Comparison of ENCODE assay signal across 19 cellular contexts in the genomic region with DNA sequence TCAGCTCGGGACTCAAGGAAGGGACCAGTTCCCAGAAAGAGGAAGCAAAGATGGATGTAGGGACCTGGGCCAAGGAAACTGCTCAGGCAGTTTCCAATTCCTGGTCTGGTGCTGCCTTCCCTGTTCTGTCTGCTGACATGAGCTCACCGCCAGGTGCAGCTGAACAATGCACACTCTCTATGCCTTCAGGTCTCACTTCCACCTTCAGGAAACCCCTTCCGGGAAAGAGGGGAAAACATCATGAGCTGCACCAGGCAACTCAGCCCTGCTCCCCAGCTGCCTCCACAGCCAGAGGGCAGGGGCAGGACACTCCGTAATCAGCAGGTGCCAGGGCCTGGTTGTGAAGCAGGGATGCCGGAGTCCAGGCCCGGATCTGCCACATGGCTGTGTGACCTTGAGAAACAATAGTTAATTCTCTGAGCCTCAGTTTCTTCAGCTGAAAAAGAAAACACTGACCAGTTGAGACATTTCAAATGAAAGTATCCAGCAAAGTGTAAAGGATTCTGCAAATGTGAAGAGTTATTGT. TPM values are rescaled to one million over a fixed set of nuclear protein-coding genes. Genes with fewer than 3 reads are reported as not detected.
DNase-seq lines count a peak whose midpoint lies in the region; ATAC-seq, FAIRE-seq and TF ChIP-seq lines count a peak whose summit lies in the region.
"Had no signal": no experiment of that assay in that cellular context is flagged by ENCODE, and none has a peak within 500 bp of the region (broad histone marks: within the 10 kb centered on the region; RNA-seq: fewer than 3 reads in every experiment).

No MANE protein-coding gene starts in this region.

- FAIRE-seq in H1 (lab: Jason Lieb, UNC) = no peak

- DNase-seq in SK-N-SH (peak; percentile 54), NCI-H69 (lab: John Stamatoyannopoulos, UW) (peak; percentile 56), H1 (ENCODE audit: low read depth in 1 of 2, low spot score in 2 of 2) (peak in 1 of 2 experiments; percentile 30), stomach (peak; percentile 11)
- no peak for DNase-seq in activated CD4-positive, alpha-beta memory T cell treated with anti-CD3 and anti-CD28 coated beads, Interleukin-2, amount 10 ng/mL, durations not matched to agents 7 days and 5 days
- no peak for DNase-seq in CD8-positive, alpha-beta memory T cell
- DNase-seq: Calu3, GF-D8, KBM-7, NCI-H1694 treated with DMSO at 0.1 percent for 48 hours, NCI-H2171, NCI-H510A had no signal

- no peak overlapping the region for H3K14ac ChIP-seq in H1 (ENCODE audit: insufficient read length)

- no peaks in the 10 kb centered on the region for H3K27me3 Mint-ChIP-seq in activated CD4-positive, alpha-beta memory T cell treated with anti-CD3 and anti-CD28 coated beads, Interleukin-2, amount 10 ng/mL, durations not matched to agents 7 days and 5 days
- H3K27me3 Mint-ChIP-seq in CD8-positive, alpha-beta memory T cell = peaks cover 0 to under 1% of the 10 kb centered on the region in 2 donors

- H3K27ac Mint-ChIP-seq in activated CD4-positive, alpha-beta memory T cell treated with anti-CD3 and anti-CD28 coated beads, Interleukin-2, amount 10 ng/mL, durations not matched to agents 7 days and 5 days = no peak overlapping the region
- H3K27ac Mint-ChIP-seq in CD8-positive, alpha-beta memory T cell = peak overlapping the region in 1 of 8 donors; percentile 52
- H3K27ac Mint-ChIP-seq: GM23338 had no signal

- no peak overlapping the region for H3K23ac ChIP-seq in H1 (ENCODE audit: insufficient read length)

- no peak overlapping the region for H3K56ac ChIP-seq in H1 (replicated peaks; ENCODE audit: insufficient read length, low read depth, low read length)

- H3K36me3 ChIP-seq in SK-N-SH (replicated peaks in 1 of 2; ENCODE audit: control insufficient read depth in 1 of 2, insufficient read depth in 2 of 2, low read length in 1 of 2) (no peaks in the 10 kb centered on the region), H1 (ENCODE audit: control insufficient read depth in 2 of 4, insufficient read depth in 4 of 4, low read length in 3 of 4) (no peaks in the 10 kb centered on the region), stomach (peaks cover 0 to 10% (median 3%) of the 10 kb centered on the region in 4 donors)
- H3K36me3 ChIP-seq in CD8-positive, alpha-beta memory T cell (ENCODE audit: insufficient read depth, low read length) = no peaks in the 10 kb centered on the region

- no peak overlapping the region for H3K4me3 Mint-ChIP-seq in activated CD4-positive, alpha-beta memory T cell treated with anti-CD3 and anti-CD28 coated beads, Interleukin-2, amount 10 ng/mL, durations not matched to agents 7 days and 5 days
- H3K4me3 Mint-ChIP-seq in CD8-positive, alpha-beta memory T cell = no peak overlapping the region
- H3K4me3 Mint-ChIP-seq: GM23338 had no signal

- no peak overlapping the region for H4K8ac ChIP-seq in H1 (ENCODE audit: extremely low read depth, insufficient read depth, low read length)

- peak overlapping the region; percentile 24; the same call in 1 of the 2 replicates for H2BK5ac ChIP-seq in H1 (ENCODE audit: low read depth, low read length)

- H2BK120ac ChIP-seq in H1 (replicated peaks; ENCODE audit: low read depth, low read length) = no peak overlapping the region

- no peak overlapping the region for H3K4me3 ChIP-seq in SK-N-SH (ENCODE audit: low read depth in 2 of 2, low read length in 1 of 2)
- H3K4me3 ChIP-seq in H1 (ENCODE audit: extremely low read depth in 1 of 4, insufficient read depth in 2 of 4, low read depth in 3 of 4, low read length in 4 of 4) = no peak overlapping the region
- no peak overlapping the region for H3K4me3 ChIP-seq in stomach
- H3K4me3 ChIP-seq in CD8-positive, alpha-beta memory T cell (ENCODE audit: low read length) = no peak overlapping the region
- H3K4me3 ChIP-seq: GM23338 had no signal

- no peaks in the 10 kb centered on the region; the same call in 1 of the 2 replicates for H3K23me2 ChIP-seq in H1 (ENCODE audit: low read depth, low read length)

- intact Hi-C loops in stomach (cut with DNase I; ENCODE audit: low total_unique reads) = no loop called here

- peaks cover 0 to 26% of the 10 kb centered on the region in 2 experiments; a peak in 1 of 4 replicates for H3K4me1 ChIP-seq in SK-N-SH (ENCODE audit: control insufficient read depth in 1 of 2, insufficient read depth in 2 of 2, low read depth in 1 of 2, low read length in 1 of 2)
- H3K4me1 ChIP-seq in H1 (replicated peaks in 1 of 4; ENCODE audit: control insufficient read depth in 3 of 4, insufficient read depth in 4 of 4, low read length in 3 of 4) = no peaks in the 10 kb centered on the region; a peak in 1 of 7 replicates
- H3K4me1 ChIP-seq in stomach = peaks cover 0 to 6% (median 0%) of the 10 kb centered on the region in 4 donors
- H3K4me1 ChIP-seq in CD8-positive, alpha-beta memory T cell (ENCODE audit: insufficient read depth, low read length) = no peaks in the 10 kb centered on the region

- H3K4me2 ChIP-seq in SK-N-SH (no peak overlapping the region), H1 (ENCODE audit: insufficient read depth in 1 of 2, low read depth in 2 of 2, low read length in 2 of 2) (no peak overlapping the region)
- H3K4me2 ChIP-seq: GM23338 had no signal

- ATAC-seq in SK-N-SH treated with all-trans-retinoic acid at 6 μM for 48 hours = no peak
- no peak for ATAC-seq in HG03354 (IDR thresholded peaks at IDR 0.05; ENCODE audit: poor library complexity, severe bottlenecking, unreplicated experiment)
- ATAC-seq: GM23338 had no signal

- POLR2A ChIA-PET in SK-N-SH (lab: Yijun Ruan, JAX) (interaction anchor here (1.2 kb wide), 1 partner anchor 13 kb away, joined by 4 read pairs; no protein-coding TSS in a partner anchor), H1 (lab: Charles Lee; ENCODE audit: partially characterized antibody) (interaction anchor here (0.7 kb wide), 1 partner anchor 19 kb away, joined by 3 read pairs; no protein-coding TSS in a partner anchor)
- POLR2A ChIA-PET in activated CD4-positive, alpha-beta memory T cell treated with anti-CD3 and anti-CD28 coated beads, Interleukin-2, amount 10 ng/mL, durations not matched to agents 7 days and 5 days (lab: Charles Lee) = no interaction called here
- POLR2A ChIA-PET in CD8-positive, alpha-beta memory T cell (lab: Charles Lee) = no interaction called here

- H3K27ac ChIP-seq in SK-N-SH (ENCODE audit: low read depth in 2 of 2, low read length in 1 of 2) (0 out of 4 replicates have a peak overlapping the region, but pooled peaks of 1 of the 2 experiments have one; percentile 35), H1 (ENCODE audit: low read depth, low read length) (no peak overlapping the region), stomach (no peak overlapping the region)
- no peak overlapping the region for H3K27ac ChIP-seq in CD8-positive, alpha-beta memory T cell (ENCODE audit: low read depth, low read length)

- H2AFZ ChIP-seq in SK-N-SH (ENCODE audit: low read depth) = no peak overlapping the region
- H2AFZ ChIP-seq in H1 (ENCODE audit: low read length) = no peak overlapping the region
- H2AFZ ChIP-seq: GM23338 had no signal

- no peaks in the 10 kb centered on the region for H3K4me1 Mint-ChIP-seq in activated CD4-positive, alpha-beta memory T cell treated with anti-CD3 and anti-CD28 coated beads, Interleukin-2, amount 10 ng/mL, durations not matched to agents 7 days and 5 days
- H3K4me1 Mint-ChIP-seq in CD8-positive, alpha-beta memory T cell = peaks cover 0 to 2% (median 0%) of the 10 kb centered on the region in 3 donors

- no peak overlapping the region for H2BK15ac ChIP-seq in H1 (ENCODE audit: low read length)

- no peaks in the 10 kb centered on the region for H3K36me3 Mint-ChIP-seq in activated CD4-positive, alpha-beta memory T cell treated with anti-CD3 and anti-CD28 coated beads, Interleukin-2, amount 10 ng/mL, durations not matched to agents 7 days and 5 days (ENCODE audit: low read depth)
- H3K36me3 Mint-ChIP-seq in CD8-positive, alpha-beta memory T cell = peaks cover 1 to 8% (median 7%) of the 10 kb centered on the region in 3 donors

- H3K79me2 ChIP-seq in SK-N-SH (ENCODE audit: insufficient read depth) (no peaks in the 10 kb centered on the region), H1 (ENCODE audit: control insufficient read depth in 1 of 2, insufficient read depth in 2 of 2, low read length in 2 of 2) (no peaks in the 10 kb centered on the region)

- TF ChIP-seq EP300 in SK-N-SH (IDR thresholded peaks at IDR 0.05; ENCODE audit: borderline replicate concordance in 1 of 2, low read depth in 1 of 2, low read length in 1 of 2) (peak in 1 of 2 experiments; percentile 11; a peak in 1 of 4 replicates), H1 (IDR thresholded peaks at IDR 0.05; ENCODE audit: borderline replicate concordance in 1 of 2, low read depth in 2 of 2, low read length in 2 of 2) (no peak), stomach (IDR thresholded peaks at IDR 0.05) (no peak)

- no peak overlapping the region for H2BK12ac ChIP-seq in H1 (ENCODE audit: low read depth, low read length)

- H3K9me3 ChIP-seq in SK-N-SH = no peaks in the 10 kb centered on the region
- H3K9me3 ChIP-seq in H1 (ENCODE audit: insufficient read depth in 2 of 2, low read depth in 1 of 2, low read length in 1 of 2) = no peaks in the 10 kb centered on the region
- no peaks in the 10 kb centered on the region for H3K9me3 ChIP-seq in stomach
- no peaks in the 10 kb centered on the region for H3K9me3 ChIP-seq in CD8-positive, alpha-beta memory T cell (ENCODE audit: low read length)

- H2AK5ac ChIP-seq in H1 (ENCODE audit: low read depth, low read length) = no peak overlapping the region

- no peak overlapping the region for H3K18ac ChIP-seq in H1 (ENCODE audit: extremely low read depth, low read length)

- H3K9ac ChIP-seq in SK-N-SH = no peak overlapping the region
- no peak overlapping the region for H3K9ac ChIP-seq in H1 (replicated peaks in 1 of 4; ENCODE audit: extremely low read depth in 1 of 4, low read depth in 3 of 4, low read length in 3 of 4)

- no peak overlapping the region for H2BK20ac ChIP-seq in H1 (ENCODE audit: low read length)

- H3K9me3 Mint-ChIP-seq in activated CD4-positive, alpha-beta memory T cell treated with anti-CD3 and anti-CD28 coated beads, Interleukin-2, amount 10 ng/mL, durations not matched to agents 7 days and 5 days = no peaks in the 10 kb centered on the region
- no peaks in the 10 kb centered on the region for H3K9me3 Mint-ChIP-seq in CD8-positive, alpha-beta memory T cell
- H3K9me3 Mint-ChIP-seq: GM23338 had no signal

- no peaks in the 10 kb centered on the region for H3K9me2 ChIP-seq in SK-N-SH

- TF ChIP-seq CTCF in SK-N-SH (IDR thresholded peaks at IDR 0.05) (no peak), H1 (IDR thresholded peaks at IDR 0.05; ENCODE audit: control extremely low read depth in 1 of 3, insufficient read depth in 1 of 3, low read depth in 1 of 3, low read length in 3 of 3) (no peak), stomach (IDR thresholded peaks at IDR 0.05) (no peak)

- no peak overlapping the region for H4K5ac ChIP-seq in H1 (ENCODE audit: insufficient read length, low read depth, low read length)

- H3F3A ChIP-seq in SK-N-SH (replicated peaks; ENCODE audit: insufficient read depth) = no peaks in the 10 kb centered on the region

- no peak for TF ChIP-seq POLR2A in H1 (IDR thresholded peaks at IDR 0.05; ENCODE audit: control extremely low read depth in 1 of 2, low read depth in 2 of 2, low read length in 2 of 2)
- no peak for TF ChIP-seq POLR2A in stomach (IDR thresholded peaks at IDR 0.05)

- H3K79me1 ChIP-seq in H1 (ENCODE audit: low read depth, low read length) = no peaks in the 10 kb centered on the region

- H3K4ac ChIP-seq in H1 (replicated peaks; ENCODE audit: insufficient read length, low read depth, low read length) = no peak overlapping the region

- 66% methylated on average over 5 of the region's 6 CpGs for WGBS in SK-N-SH (ENCODE audit: low lambda C conversion rate)
- 93% methylated on average over 6 of the region's 6 CpGs; no CpG with 5 or more reads in 1 of the 2 experiments for WGBS in H1 (ENCODE audit: extremely low coverage in 1 of 2, insufficient coverage in 1 of 2, insufficient read length in 1 of 2, insufficient replicate concordance in 2 of 2, low coverage in 1 of 2, low lambda C conversion rate in 2 of 2, missing lambda C conversion rate in 1 of 2), 2 experiments
- 73 to 82% (median 75%) methylated on average over 6 of the region's 6 CpGs for WGBS in stomach, 5 donors

- H4K91ac ChIP-seq in H1 (replicated peaks; ENCODE audit: insufficient read length, low read length) = no peak overlapping the region

- H3K27me3 ChIP-seq in SK-N-SH (ENCODE audit: insufficient read depth) (no peaks in the 10 kb centered on the region), H1 (replicated peaks in 1 of 4; ENCODE audit: control insufficient read depth in 3 of 4, extremely low read depth in 1 of 4, insufficient read depth in 3 of 4, low read length in 3 of 4) (no peaks in the 10 kb centered on the region), stomach (no peaks in the 10 kb centered on the region)
- H3K27me3 ChIP-seq in CD8-positive, alpha-beta memory T cell (ENCODE audit: insufficient read depth, low read length, poor library complexity, severe bottlenecking) = no peaks in the 10 kb centered on the region

- no peaks in the 10 kb centered on the region for H4K20me1 ChIP-seq in SK-N-SH (ENCODE audit: insufficient read depth)
- H4K20me1 ChIP-seq in H1 (replicated peaks in 1 of 2; ENCODE audit: control insufficient read depth in 1 of 2, insufficient read depth in 2 of 2, low read length in 2 of 2) = no peaks in the 10 kb centered on the region

- CTCF ChIA-PET in SK-N-SH (lab: Yijun Ruan, JAX) (interaction anchor here (1.9 to 2.0 kb wide), 2 partner anchors 21 to 45 kb away, joined by 8 to 18 read pairs; no protein-coding TSS in a partner anchor), H1 (lab: Charles Lee; ENCODE audit: partially characterized antibody) (interaction anchor here (0.7 to 2.3 kb wide), 5 partner anchors 12 to 49 kb away, joined by 3 to 11 read pairs (median 5); no protein-coding TSS in a partner anchor)
- CTCF ChIA-PET in activated CD4-positive, alpha-beta memory T cell treated with anti-CD3 and anti-CD28 coated beads, Interleukin-2, amount 10 ng/mL, durations not matched to agents 7 days and 5 days (lab: Charles Lee) = interaction anchor here (2.2 kb wide), 1 partner anchor 21 kb away, joined by 4 read pairs; no protein-coding TSS in a partner anchor
- CTCF ChIA-PET in CD8-positive, alpha-beta memory T cell (lab: Charles Lee) = interaction anchor here (1.7 kb wide), 1 partner anchor 21 kb away, joined by 6 read pairs; no protein-coding TSS in a partner anchor

- TF ChIP-seq RAD21 in SK-N-SH (IDR thresholded peaks at IDR 0.05; ENCODE audit: low read length) (no peak), H1 (IDR thresholded peaks at IDR 0.05 in 1 of 2, conservative IDR thresholded peaks at IDR 0.05 in 1 of 2; ENCODE audit: low read depth in 2 of 2, low read length in 2 of 2) (no peak)

RNA-seq across cellular contexts. Expression of a gene that starts 27.8 kb away (rescaled TPM):
- polyA plus RNA-seq in SK-N-SH (2012; rRNA removed) (42.3 and 46.7 TPM in 2 replicates), H1 (2011; rRNA removed) (43.8 and 49.2 TPM in 2 replicates), stomach (10 to 100 TPM; 22.9 to 28.9 (median 26.4) TPM)
- polyA plus RNA-seq in SK-N-SH (2012; cell fraction: cytosol; rRNA removed) = 42.8 and 46.1 TPM in 2 replicates
- polyA plus RNA-seq in SK-N-SH (2012; cell fraction: nucleus; rRNA removed) = 22.9 and 24.6 TPM in 2 replicates
- total RNA-seq in H1 (2021; fragmentation: NEBNext Ultra II Directional; extraction: Animal tissue kit (Norgen Biotek cat#: 25700)) = 40.9 and 42.6 TPM in 2 replicates
- 48.0 TPM for polyA plus RNA-seq in H1 (2011; cell fraction: cytosol; rRNA removed)
- 27.5 TPM for polyA plus RNA-seq in H1 (2011; cell fraction: nucleus; rRNA removed)
- polyA plus RNA-seq in H1 (2012, experiment 1 of 2) = 27.9 to 49.4 TPM (median 46.8 TPM) in 4 replicates
- 37.8 TPM for polyA plus RNA-seq in H1 (2012, experiment 2 of 2)
- polyA plus RNA-seq in H1 (2013, experiment 1 of 2) = 21.6 TPM
- polyA plus RNA-seq in H1 (2013, experiment 2 of 2) = 22.7 TPM
- 34.3 and 36.4 TPM in 2 replicates for polyA minus RNA-seq in H1 (2011; rRNA and poly(A)+ RNA removed)
- polyA minus RNA-seq in H1 (2011; cell fraction: cytosol; rRNA and poly(A)+ RNA removed) = 14.7 TPM
- 10.6 TPM for polyA minus RNA-seq in H1 (2011; cell fraction: nucleus; rRNA and poly(A)+ RNA removed)
- 10 to 100 TPM in 3 of 5 donors, 1 to 10 TPM in 1, under 1 TPM in 1; 0.58 to 22.8 (median 12.5) TPM for total RNA-seq in stomach
- 10 to 100 TPM; 45.9 to 48.5 TPM for total RNA-seq in activated CD4-positive, alpha-beta memory T cell treated with anti-CD3 and anti-CD28 coated beads, Interleukin-2, amount 10 ng/mL, durations not matched to agents 7 days and 5 days
- 10 to 100 TPM; 76.3 to 79.1 TPM for total RNA-seq in CD8-positive, alpha-beta memory T cell
- 92.7 TPM for polyA plus RNA-seq in CD8-positive, alpha-beta memory T cell

RNA-seq across cellular contexts. Expression of a gene that starts 39.0 kb away (rescaled TPM):
- not detected in 2 replicates for polyA plus RNA-seq in SK-N-SH (2012; rRNA removed)
- not detected in 2 replicates for polyA plus RNA-seq in SK-N-SH (2012; cell fraction: cytosol; rRNA removed)
- not detected in 2 replicates for polyA plus RNA-seq in SK-N-SH (2012; cell fraction: nucleus; rRNA removed)
- 2.7 and 3.2 TPM in 2 replicates for total RNA-seq in H1 (2021; fragmentation: NEBNext Ultra II Directional; extraction: Animal tissue kit (Norgen Biotek cat#: 25700))
- polyA plus RNA-seq in H1 (2011; rRNA removed) = 3.9 and 4.3 TPM in 2 replicates
- polyA plus RNA-seq in H1 (2011; cell fraction: cytosol; rRNA removed) = 2.4 TPM
- polyA plus RNA-seq in H1 (2011; cell fraction: nucleus; rRNA removed) = 3.8 TPM
- polyA plus RNA-seq in H1 (2012, experiment 1 of 2) = 1.6 to 3.4 TPM (median 2.7 TPM) in 4 replicates
- polyA plus RNA-seq in H1 (2012, experiment 2 of 2) = 2.7 TPM
- 14.8 TPM for polyA plus RNA-seq in H1 (2013, experiment 1 of 2)
- polyA plus RNA-seq in H1 (2013, experiment 2 of 2) = 15.5 TPM
- polyA minus RNA-seq in H1 (2011; rRNA and poly(A)+ RNA removed) = 0.82 and 1.0 TPM in 2 replicates
- 2.1 TPM for polyA minus RNA-seq in H1 (2011; cell fraction: cytosol; rRNA and poly(A)+ RNA removed)
- polyA minus RNA-seq in H1 (2011; cell fraction: nucleus; rRNA and poly(A)+ RNA removed) = 1.9 TPM
- 1 to 10 TPM in 3 of 5 donors, not detected in 2; 1.7 to 4.8 (median 2.3) TPM for total RNA-seq in stomach
- 1 to 10 TPM; 2.2 to 2.9 (median 2.6) TPM for polyA plus RNA-seq in stomach
- not detected for total RNA-seq in activated CD4-positive, alpha-beta memory T cell treated with anti-CD3 and anti-CD28 coated beads, Interleukin-2, amount 10 ng/mL, durations not matched to agents 7 days and 5 days
- total RNA-seq in CD8-positive, alpha-beta memory T cell = not detected
- polyA plus RNA-seq in CD8-positive, alpha-beta memory T cell = not detected
- total RNA-seq: A673, Calu3, OCI-LY7, RPMI7951, SK-MEL-5 had no signal

RNA-seq across cellular contexts. Expression of a gene that starts 50.8 kb away (rescaled TPM):
- polyA plus RNA-seq in SK-N-SH (2012; rRNA removed) = not detected in 2 replicates
- not detected in 2 replicates for polyA plus RNA-seq in SK-N-SH (2012; cell fraction: cytosol; rRNA removed)
- not detected in 2 replicates for polyA plus RNA-seq in SK-N-SH (2012; cell fraction: nucleus; rRNA removed)
- total RNA-seq in H1 (2021; fragmentation: NEBNext Ultra II Directional; extraction: Animal tissue kit (Norgen Biotek cat#: 25700)) = 0.93 and 1.1 TPM in 2 replicates
- polyA plus RNA-seq in H1 (2011; rRNA removed) = 1.6 and 1.7 TPM in 2 replicates
- 1.0 TPM for polyA plus RNA-seq in H1 (2011; cell fraction: cytosol; rRNA removed)
- 0.81 TPM for polyA plus RNA-seq in H1 (2011; cell fraction: nucleus; rRNA removed)
- 0.90 to 1.2 TPM (median 1.2 TPM) in 4 replicates for polyA plus RNA-seq in H1 (2012, experiment 1 of 2)
- polyA plus RNA-seq in H1 (2012, experiment 2 of 2) = 1.6 TPM
- 2.6 TPM for polyA plus RNA-seq in H1 (2013, experiment 1 of 2)
- polyA plus RNA-seq in H1 (2013, experiment 2 of 2) = 2.7 TPM
- polyA minus RNA-seq in H1 (2011; rRNA and poly(A)+ RNA removed) = 0.29 and 0.82 TPM in 2 replicates
- polyA minus RNA-seq in H1 (2011; cell fraction: cytosol; rRNA and poly(A)+ RNA removed) = not detected
- 0.90 TPM for polyA minus RNA-seq in H1 (2011; cell fraction: nucleus; rRNA and poly(A)+ RNA removed)
- 1 to 10 TPM in 3 of 5 donors, under 1 TPM in 1, not detected in 1; 0.58 to 2.8 (median 1.8) TPM for total RNA-seq in stomach
- polyA plus RNA-seq in stomach = 10 to 100 TPM in 1 of 3 donors, 1 to 10 TPM in 2; 1.8 to 32.3 (median 3.1) TPM
- total RNA-seq in activated CD4-positive, alpha-beta memory T cell treated with anti-CD3 and anti-CD28 coated beads, Interleukin-2, amount 10 ng/mL, durations not matched to agents 7 days and 5 days = not detected
- total RNA-seq in CD8-positive, alpha-beta memory T cell = not detected
- not detected for polyA plus RNA-seq in CD8-positive, alpha-beta memory T cell
- total RNA-seq: A673, OCI-LY7, RPMI7951, SK-MEL-5 had no signal

Comparison
In these comparisons a context has a peak if more than half of its experiments do, and no peak if none do; other contexts are left out.
1. DNase-seq: peak in SK-N-SH (single experiment), NCI-H69 (single experiment) and stomach (single experiment); none in activated CD4-positive, alpha-beta memory T cell treated with anti-CD3 and anti-CD28 coated beads, Interleukin-2, amount 10 ng/mL, durations not matched to agents 7 days and 5 days (single experiment) and CD8-positive, alpha-beta memory T cell (0 of 5).
2. POLR2A ChIA-PET loops: an anchor here in SK-N-SH (1.2 kb wide) and H1 (0.7 kb wide); none called in activated CD4-positive, alpha-beta memory T cell treated with anti-CD3 and anti-CD28 coated beads, Interleukin-2, amount 10 ng/mL, durations not matched to agents 7 days and 5 days and CD8-positive, alpha-beta memory T cell.